ENCODE assay signal across 11 cellular contexts in the genomic region with DNA sequence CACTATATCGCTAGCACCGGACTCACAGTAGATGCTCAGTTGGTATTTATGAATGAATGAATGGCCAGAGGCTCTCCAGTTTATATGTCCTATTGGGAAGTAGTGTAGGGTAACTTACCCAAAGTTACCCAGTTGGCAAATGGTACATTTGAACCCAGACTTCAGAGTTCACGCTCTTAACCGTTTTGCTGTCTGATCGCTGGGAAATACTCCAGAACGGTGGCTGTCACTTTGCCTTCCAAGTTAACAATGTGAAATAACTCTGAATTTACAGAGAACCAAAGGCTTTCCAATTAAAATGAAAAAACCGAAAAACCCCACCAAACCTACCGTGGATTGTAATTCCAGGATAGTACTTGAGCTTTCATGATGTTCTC. TPM values are rescaled to one million over a fixed set of nuclear protein-coding genes. Genes with fewer than 3 reads are reported as not detected.
A peak's percentile ranks its signal among the peaks of the same experiment; 100 is the strongest.
DNase-seq lines count a peak whose midpoint lies in the region; ATAC-seq, FAIRE-seq and TF ChIP-seq lines count a peak whose summit lies in the region.
"Had no signal": no experiment of that assay in that cellular context is flagged by ENCODE, and none has a peak within 500 bp of the region (broad histone marks: within the 10 kb centered on the region; RNA-seq: fewer than 3 reads in every experiment).

No MANE protein-coding gene starts in this region.

- no peaks in the 10 kb centered on the region for H3K36me3 ChIP-seq in GM23248 (ENCODE audit: low read depth)
- no peaks in the 10 kb centered on the region for H3K36me3 ChIP-seq in mesendoderm (ENCODE audit: control insufficient read depth, insufficient read depth, low read length)
- no peaks in the 10 kb centered on the region for H3K36me3 ChIP-seq in small intestine (ENCODE audit: control insufficient read depth in 2 of 2, insufficient read depth in 2 of 2, low read length in 2 of 2)

- peaks cover 20% of the 10 kb centered on the region for H3F3A ChIP-seq in GM23248 (ENCODE audit: insufficient read depth)

- peaks cover 23% of the 10 kb centered on the region for H3K79me1 ChIP-seq in mesendoderm (ENCODE audit: low read length)

- intact Hi-C loops in activated T-helper 2 cell treated with anti-CD3 and anti-CD28 coated beads, Interferon-gamma antibody, Interleukin-2, Interleukin-4, amounts not matched to agents 10 μg/mL and 5 μg/mL and 100 μg/mL, durations not matched to agents 14 hours and 24 hours and 36 hours (cut with micrococcal nuclease): loop anchor here (5.0 kb wide), 1 partner anchor 153 kb away; no protein-coding TSS in a partner anchor

- in situ Hi-C loops in GM23248 (cut with MboI): no loop called here

- peaks cover 42% of the 10 kb centered on the region for H3K4me1 Mint-ChIP-seq in activated T-helper 2 cell treated with anti-CD3 and anti-CD28 coated beads, Interferon-gamma antibody, Interleukin-2, Interleukin-4, amounts not matched to agents 10 μg/mL and 5 μg/mL and 100 μg/mL, durations not matched to agents 14 hours and 24 hours and 36 hours (ENCODE audit: low read depth)

- no peak overlapping the region for H3K56ac ChIP-seq in mesendoderm (ENCODE audit: low read length)

- CTCF ChIA-PET in A549 (lab: Yijun Ruan, JAX): no interaction called here

- H2BK15ac ChIP-seq in mesendoderm (replicated peaks; ENCODE audit: low read depth): no peak overlapping the region

- no peaks in the 10 kb centered on the region for H3K9me3 ChIP-seq in A549
- no peaks in the 10 kb centered on the region for H3K9me3 ChIP-seq in GM23248 (ENCODE audit: low read depth)
- H3K9me3 ChIP-seq in small intestine (ENCODE audit: control insufficient read depth, low read depth): no peaks in the 10 kb centered on the region
- H3K9me3 ChIP-seq: SJCRH30 had no signal

- peaks cover 8% of the 10 kb centered on the region; the same call in 1 of the 2 replicates for H4K20me1 ChIP-seq in GM23248 (ENCODE audit: insufficient read depth)

- ATAC-seq in A549 (no peak), GM18519 (IDR thresholded peaks at IDR 0.05; ENCODE audit: low FRiP score, unreplicated experiment) (no peak)

- H3K9me3 Mint-ChIP-seq in activated T-helper 2 cell treated with anti-CD3 and anti-CD28 coated beads, Interferon-gamma antibody, Interleukin-2, Interleukin-4, amounts not matched to agents 10 μg/mL and 5 μg/mL and 100 μg/mL, durations not matched to agents 14 hours and 24 hours and 36 hours: no peaks in the 10 kb centered on the region

- H3K18ac ChIP-seq in mesendoderm (ENCODE audit: low read length): no peak overlapping the region

- H3K9ac ChIP-seq in GM23248 (no peak overlapping the region), mesendoderm (ENCODE audit: low read length) (peak overlapping the region; percentile 94)

- peak overlapping the region; percentile 97 for H3K27ac Mint-ChIP-seq in activated T-helper 2 cell treated with anti-CD3 and anti-CD28 coated beads, Interferon-gamma antibody, Interleukin-2, Interleukin-4, amounts not matched to agents 10 μg/mL and 5 μg/mL and 100 μg/mL, durations not matched to agents 14 hours and 24 hours and 36 hours

- H3K36me3 Mint-ChIP-seq in activated T-helper 2 cell treated with anti-CD3 and anti-CD28 coated beads, Interferon-gamma antibody, Interleukin-2, Interleukin-4, amounts not matched to agents 10 μg/mL and 5 μg/mL and 100 μg/mL, durations not matched to agents 14 hours and 24 hours and 36 hours (ENCODE audit: low read depth): peaks cover 36% of the 10 kb centered on the region

- H3K4me2 ChIP-seq in A549 (peak overlapping the region; percentile 91), GM23248 (ENCODE audit: unreplicated experiment) (peak overlapping the region; percentile 82), mesendoderm (ENCODE audit: low read length) (no peak overlapping the region)

- peaks cover 3% of the 10 kb centered on the region for H3K27me3 Mint-ChIP-seq in activated T-helper 2 cell treated with anti-CD3 and anti-CD28 coated beads, Interferon-gamma antibody, Interleukin-2, Interleukin-4, amounts not matched to agents 10 μg/mL and 5 μg/mL and 100 μg/mL, durations not matched to agents 14 hours and 24 hours and 36 hours (ENCODE audit: low read depth)

- H3K27me3 ChIP-seq in GM23248 (replicated peaks; ENCODE audit: insufficient read depth) (no peaks in the 10 kb centered on the region), mesendoderm (ENCODE audit: insufficient read depth, low read length, poor library complexity) (no peaks in the 10 kb centered on the region), small intestine (ENCODE audit: control insufficient read depth in 2 of 2, insufficient read depth in 2 of 2, low read length in 2 of 2) (no peaks in the 10 kb centered on the region)
- H3K27me3 ChIP-seq: SJCRH30 had no signal

- no peak for TF ChIP-seq RAD21 in A549 (conservative IDR thresholded peaks at IDR 0.05 in 1 of 2, IDR thresholded peaks at IDR 0.05 in 1 of 2)

- peak overlapping the region; percentile 96 for H3K4me3 Mint-ChIP-seq in activated T-helper 2 cell treated with anti-CD3 and anti-CD28 coated beads, Interferon-gamma antibody, Interleukin-2, Interleukin-4, amounts not matched to agents 10 μg/mL and 5 μg/mL and 100 μg/mL, durations not matched to agents 14 hours and 24 hours and 36 hours (ENCODE audit: low read depth)

- H4K8ac ChIP-seq in mesendoderm (ENCODE audit: low read depth, low read length): no peak overlapping the region

- peak overlapping the region; percentile 100; the same call in 2 of the 3 replicates for H3K4me3 ChIP-seq in A549
- peak overlapping the region; percentile 89 for H3K4me3 ChIP-seq in GM23248
- no peak overlapping the region for H3K4me3 ChIP-seq in mesendoderm (ENCODE audit: low read length)
- H3K4me3 ChIP-seq in small intestine (ENCODE audit: low read depth in 1 of 2, low read length in 2 of 2): peak overlapping the region in 1 of 2 donors; percentile 89

- H3K79me2 ChIP-seq in GM23248 (ENCODE audit: insufficient read depth) (peaks cover 65% of the 10 kb centered on the region), mesendoderm (ENCODE audit: control insufficient read depth, insufficient read depth, low read length) (peaks cover 56% of the 10 kb centered on the region)

- H3K23ac ChIP-seq in mesendoderm (ENCODE audit: low read length): no peak overlapping the region

- FAIRE-seq in A549 (lab: Jason Lieb, UNC): no peak
- no peak for FAIRE-seq in small intestine (lab: Jason Lieb, UNC)

- H3K9me2 ChIP-seq in GM23248 (ENCODE audit: insufficient read depth): no peaks in the 10 kb centered on the region

- TF ChIP-seq CTCF in A549 (IDR thresholded peaks at IDR 0.05): no peak

- H2AFZ ChIP-seq in GM23248: no peak overlapping the region

- H3K27ac ChIP-seq in A549: no peak overlapping the region
- H3K27ac ChIP-seq in GM23248: peak overlapping the region; percentile 25; the same call in 1 of the 2 replicates
- no peak overlapping the region for H3K27ac ChIP-seq in mesendoderm (ENCODE audit: low read depth, low read length)
- no peak overlapping the region for H3K27ac ChIP-seq in small intestine (ENCODE audit: low read depth in 1 of 2, low read length in 1 of 2)

- DNase-seq in A549 (ENCODE audit: low read depth in 1 of 2, low spot score in 1 of 2) (no peak), GM23248 (no peak), mesendoderm (no peak), mesenteric fat pad (ENCODE audit: low spot score) (no peak), small intestine (no peak)
- DNase-seq in activated T-helper 2 cell treated with anti-CD3 and anti-CD28 coated beads, Interferon-gamma antibody, Interleukin-2, Interleukin-4, amounts not matched to agents 10 μg/mL and 5 μg/mL and 100 μg/mL, durations not matched to agents 14 hours and 24 hours and 36 hours (ENCODE audit: low spot score): no peak
- DNase-seq in stimulated activated CD4-positive, alpha-beta T cell treated with anti-CD3 and anti-CD28 coated beads, Interleukin-15, amount 100 ng/mL, for 24 hours: no peak
- DNase-seq: DMS 273 treated with DMSO at 0.1 percent for 48 hours, NCI-H1092, SJCRH30 had no signal

- H2AK5ac ChIP-seq in mesendoderm (ENCODE audit: low read length): no peak overlapping the region

- no peak overlapping the region for H4K5ac ChIP-seq in mesendoderm (ENCODE audit: low read length)

- no peak overlapping the region for H2BK5ac ChIP-seq in mesendoderm (ENCODE audit: low read length)

- H2BK120ac ChIP-seq in mesendoderm (ENCODE audit: low read depth, low read length): no peak overlapping the region

- POLR2A ChIA-PET in A549 (lab: Yijun Ruan, JAX): no interaction called here

- H3K4me1 ChIP-seq in A549 (peaks cover 12% of the 10 kb centered on the region), GM23248 (ENCODE audit: insufficient read depth) (peaks cover 31% of the 10 kb centered on the region), mesendoderm (ENCODE audit: control insufficient read depth, low read depth, low read length) (peaks cover 4% of the 10 kb centered on the region), small intestine (ENCODE audit: control insufficient read depth in 2 of 2, insufficient read depth in 1 of 2, low read depth in 1 of 2, low read length in 1 of 2) (peaks cover 10 to 18% of the 10 kb centered on the region in 2 donors)

- 98% methylated on average over 8 of the region's 8 CpGs for WGBS in A549 (ENCODE audit: missing lambda C conversion rate)
- 90 to 91% methylated on average over 8 of the region's 8 CpGs for WGBS in GM23248 (ENCODE audit: low coverage in 1 of 2, low lambda C conversion rate in 2 of 2, missing lambda C conversion rate in 2 of 2), 2 experiments
- no CpG with 5 or more reads among the region's 8 CpGs for WGBS in mesendoderm (ENCODE audit: extremely low coverage, insufficient coverage, low lambda C conversion rate)
- WGBS in small intestine, 3 donors: 95 to 97% (median 96%) methylated on average over 8 of the region's 8 CpGs

- TF ChIP-seq EP300 in A549 (IDR thresholded peaks at IDR 0.05): no peak

- no peak overlapping the region for H3K4ac ChIP-seq in mesendoderm (ENCODE audit: low read depth, low read length)

- no peak for TF ChIP-seq POLR2A in A549 (IDR thresholded peaks at IDR 0.05; ENCODE audit: low read length)

TF ChIP-seq in A549, 52 proteins besides CTCF, POLR2A, EP300 and RAD21 (continues in another document):
- no peak for TF ChIP-seq CHD4 (IDR thresholded peaks at IDR 0.05; ENCODE audit: borderline replicate concordance)
- TF ChIP-seq HEYL (CRISPR knock-in tag; IDR thresholded peaks at IDR 0.05): no peak
- no peak for TF ChIP-seq HDAC2 (IDR thresholded peaks at IDR 0.05)

RNA-seq across cellular contexts. Expression of gene VAPB, which starts 1.6 kb away (rescaled TPM):
- polyA plus RNA-seq in A549 (2011; rRNA removed) (39.6 and 44.0 TPM in 2 replicates), A549 (2017; fragmentation: RNase III; extraction: RNeasy Plus Mini Kit Qiagen cat#74134 plus additional on column Dnase treatment) (43.8 to 45.8 TPM (median 45.4 TPM) in 3 replicates), GM23248 (2016; fragmentation: Nextera tagmentation; extraction: Ambion mirVana) (34.1 and 37.0 TPM in 2 replicates), small intestine (10 to 100 TPM; 36.5 to 38.5 (median 37.1) TPM)
- polyA plus RNA-seq in A549 (2012; cell fraction: cytosol; rRNA removed): 22.2 and 23.4 TPM in 2 replicates
- 15.5 and 24.9 TPM in 2 replicates for polyA plus RNA-seq in A549 (2012; cell fraction: nucleus; rRNA removed)
- polyA minus RNA-seq in A549 (2011; rRNA and poly(A)+ RNA removed): 19.3 and 21.1 TPM in 2 replicates
- total RNA-seq in GM23248 (2014; rRNA removed; shearing (Covaris generic)): 8.8 and 10.0 TPM in 2 replicates
- 35.6 and 36.2 TPM in 2 replicates for total RNA-seq in activated T-helper 2 cell treated with anti-CD3 and anti-CD28 coated beads, Interferon-gamma antibody, Interleukin-2, Interleukin-4, amounts not matched to agents 10 μg/mL and 5 μg/mL and 100 μg/mL, durations not matched to agents 14 hours and 24 hours and 36 hours
- 36.0 TPM for polyA plus RNA-seq in mesendoderm (2013, experiment 1 of 2)
- 35.9 TPM for polyA plus RNA-seq in mesendoderm (2013, experiment 2 of 2)
- 51.5 TPM for total RNA-seq in mesenteric fat pad
